1 cellular context compared by ENCODE assay signal in the genomic region with DNA sequence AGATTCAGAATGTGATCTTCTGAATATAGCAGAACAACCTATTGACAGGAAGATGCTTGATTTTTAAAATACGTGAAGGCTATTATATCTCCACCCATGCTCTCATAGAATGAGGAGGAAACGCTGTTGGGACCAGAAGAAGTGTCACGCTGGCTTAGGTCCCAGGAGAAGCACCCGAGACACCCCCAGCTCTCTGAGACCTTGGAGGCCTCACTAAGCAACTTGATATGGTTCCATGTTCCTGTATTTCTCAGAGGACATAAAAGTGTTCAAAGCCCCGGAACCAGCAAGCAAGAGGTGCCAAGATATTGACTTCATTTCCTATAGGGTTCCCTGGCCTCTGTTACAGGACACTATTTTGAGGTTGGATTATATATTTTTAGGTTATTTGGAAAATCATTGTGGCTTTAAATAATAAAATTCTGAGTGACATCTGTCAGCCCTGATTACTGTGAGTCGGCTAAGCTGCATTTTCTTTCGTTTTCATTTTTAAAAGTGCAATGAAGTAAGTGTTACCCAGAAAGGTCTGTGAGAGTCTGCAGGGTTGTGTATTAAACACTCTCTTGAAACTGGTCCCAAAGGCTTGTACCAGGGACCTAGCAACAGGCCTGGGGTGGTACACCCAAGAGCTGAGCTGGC.
TF ChIP-seq lines count a peak whose summit lies in the region.

No MANE protein-coding gene starts in this region.

TF ChIP-seq in GM12878, 131 proteins besides CTCF, POLR2A, EP300 and RAD21 (continued from another document):
- TF ChIP-seq, protein P1, sequence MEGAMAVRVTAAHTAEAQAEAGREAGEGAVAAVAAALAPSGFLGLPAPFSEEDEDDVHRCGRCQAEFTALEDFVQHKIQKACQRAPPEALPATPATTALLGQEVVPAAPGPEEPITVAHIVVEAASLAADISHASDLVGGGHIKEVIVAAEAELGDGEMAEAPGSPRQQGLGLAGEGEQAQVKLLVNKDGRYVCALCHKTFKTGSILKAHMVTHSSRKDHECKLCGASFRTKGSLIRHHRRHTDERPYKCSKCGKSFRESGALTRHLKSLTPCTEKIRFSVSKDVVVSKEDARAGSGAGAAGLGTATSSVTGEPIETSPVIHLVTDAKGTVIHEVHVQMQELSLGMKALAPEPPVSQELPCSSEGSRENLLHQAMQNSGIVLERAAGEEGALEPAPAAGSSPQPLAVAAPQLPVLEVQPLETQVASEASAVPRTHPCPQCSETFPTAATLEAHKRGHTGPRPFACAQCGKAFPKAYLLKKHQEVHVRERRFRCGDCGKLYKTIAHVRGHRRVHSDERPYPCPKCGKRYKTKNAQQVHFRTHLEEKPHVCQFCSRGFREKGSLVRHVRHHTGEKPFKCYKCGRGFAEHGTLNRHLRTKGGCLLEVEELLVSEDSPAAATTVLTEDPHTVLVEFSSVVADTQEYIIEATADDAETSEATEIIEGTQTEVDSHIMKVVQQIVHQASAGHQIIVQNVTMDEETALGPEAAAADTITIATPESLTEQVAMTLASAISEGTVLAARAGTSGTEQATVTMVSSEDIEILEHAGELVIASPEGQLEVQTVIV (IDR thresholded peaks at IDR 0.05; ENCODE audit: borderline replicate concordance, partially characterized antibody), result no peak
- no peak for TF ChIP-seq ZNF24 (IDR thresholded peaks at IDR 0.05)
- TF ChIP-seq POLR2AphosphoS5 (IDR thresholded peaks at IDR 0.05; ENCODE audit: low read length), result no peak
- TF ChIP-seq CBFB (IDR thresholded peaks at IDR 0.05; ENCODE audit: low read depth), result no peak
- TF ChIP-seq SIX5 (IDR thresholded peaks at IDR 0.05; ENCODE audit: low read depth, low read length, severe bottlenecking), result no peak
- TF ChIP-seq ZNF217 (IDR thresholded peaks at IDR 0.05), result no peak
- peak; percentile 95 for TF ChIP-seq PKNOX1 (IDR thresholded peaks at IDR 0.05)
- no peak for TF ChIP-seq IKZF1 (conservative IDR thresholded peaks at IDR 0.05)
- no peak for TF ChIP-seq HDAC6 (IDR thresholded peaks at IDR 0.05; ENCODE audit: unreplicated experiment)
- peak; percentile 51; the same call in 1 of the 2 replicates for TF ChIP-seq RAD51 (IDR thresholded peaks at IDR 0.05)
- no peak for TF ChIP-seq ZSCAN29 (IDR thresholded peaks at IDR 0.05)
- 0 out of 2 replicates have a peak, but pooled peaks have one; percentile 3 for TF ChIP-seq NBN (IDR thresholded peaks at IDR 0.05)
- TF ChIP-seq MEF2B (IDR thresholded peaks at IDR 0.05; ENCODE audit: partially characterized antibody, poor library complexity, severe bottlenecking), result peak; percentile 74
- TF ChIP-seq ZNF687 (IDR thresholded peaks at IDR 0.05), result peak; percentile 85
- no peak for TF ChIP-seq MEF2A (IDR thresholded peaks at IDR 0.05; ENCODE audit: insufficient read depth, low read depth, low read length)
- no peak; the same call in 1 of the 2 replicates for TF ChIP-seq MTA2 (IDR thresholded peaks at IDR 0.05; ENCODE audit: low read depth)
- no peak for TF ChIP-seq SMARCA5 (IDR thresholded peaks at IDR 0.05)
- TF ChIP-seq TCF7 (IDR thresholded peaks at IDR 0.05; ENCODE audit: borderline replicate concordance), result no peak
- TF ChIP-seq, protein P2, sequence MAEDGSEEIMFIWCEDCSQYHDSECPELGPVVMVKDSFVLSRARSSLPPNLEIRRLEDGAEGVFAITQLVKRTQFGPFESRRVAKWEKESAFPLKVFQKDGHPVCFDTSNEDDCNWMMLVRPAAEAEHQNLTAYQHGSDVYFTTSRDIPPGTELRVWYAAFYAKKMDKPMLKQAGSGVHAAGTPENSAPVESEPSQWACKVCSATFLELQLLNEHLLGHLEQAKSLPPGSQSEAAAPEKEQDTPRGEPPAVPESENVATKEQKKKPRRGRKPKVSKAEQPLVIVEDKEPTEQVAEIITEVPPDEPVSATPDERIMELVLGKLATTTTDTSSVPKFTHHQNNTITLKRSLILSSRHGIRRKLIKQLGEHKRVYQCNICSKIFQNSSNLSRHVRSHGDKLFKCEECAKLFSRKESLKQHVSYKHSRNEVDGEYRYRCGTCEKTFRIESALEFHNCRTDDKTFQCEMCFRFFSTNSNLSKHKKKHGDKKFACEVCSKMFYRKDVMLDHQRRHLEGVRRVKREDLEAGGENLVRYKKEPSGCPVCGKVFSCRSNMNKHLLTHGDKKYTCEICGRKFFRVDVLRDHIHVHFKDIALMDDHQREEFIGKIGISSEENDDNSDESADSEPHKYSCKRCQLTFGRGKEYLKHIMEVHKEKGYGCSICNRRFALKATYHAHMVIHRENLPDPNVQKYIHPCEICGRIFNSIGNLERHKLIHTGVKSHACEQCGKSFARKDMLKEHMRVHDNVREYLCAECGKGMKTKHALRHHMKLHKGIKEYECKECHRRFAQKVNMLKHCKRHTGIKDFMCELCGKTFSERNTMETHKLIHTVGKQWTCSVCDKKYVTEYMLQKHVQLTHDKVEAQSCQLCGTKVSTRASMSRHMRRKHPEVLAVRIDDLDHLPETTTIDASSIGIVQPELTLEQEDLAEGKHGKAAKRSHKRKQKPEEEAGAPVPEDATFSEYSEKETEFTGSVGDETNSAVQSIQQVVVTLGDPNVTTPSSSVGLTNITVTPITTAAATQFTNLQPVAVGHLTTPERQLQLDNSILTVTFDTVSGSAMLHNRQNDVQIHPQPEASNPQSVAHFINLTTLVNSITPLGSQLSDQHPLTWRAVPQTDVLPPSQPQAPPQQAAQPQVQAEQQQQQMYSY (CRISPR knock-in tag; IDR thresholded peaks at IDR 0.05), result no peak
- TF ChIP-seq KAT2A (conservative IDR thresholded peaks at IDR 0.05; ENCODE audit: control insufficient read depth, low read depth, low read length), result no peak
- TF ChIP-seq SRF (IDR thresholded peaks at IDR 0.05; ENCODE audit: low read depth in 2 of 2, low read length in 2 of 2), result no peak
- 0 out of 2 replicates have a peak, but pooled peaks have one; percentile 44 for TF ChIP-seq LARP7 (IDR thresholded peaks at IDR 0.05)
- TF ChIP-seq FOS (IDR thresholded peaks at IDR 0.05; ENCODE audit: borderline replicate concordance, extremely low read depth, insufficient read length), result no peak
- 0 out of 2 replicates have a peak, but pooled peaks have one; percentile 23 for TF ChIP-seq TAF1 (IDR thresholded peaks at IDR 0.05; ENCODE audit: borderline replicate concordance, low read depth, low read length)
- TF ChIP-seq SPI1 (IDR thresholded peaks at IDR 0.05; ENCODE audit: borderline replicate concordance, insufficient read depth, low read depth, low read length), result no peak
- no peak for TF ChIP-seq IRF4 (IDR thresholded peaks at IDR 0.05; ENCODE audit: low read depth, low read length)
- TF ChIP-seq, protein P3, sequence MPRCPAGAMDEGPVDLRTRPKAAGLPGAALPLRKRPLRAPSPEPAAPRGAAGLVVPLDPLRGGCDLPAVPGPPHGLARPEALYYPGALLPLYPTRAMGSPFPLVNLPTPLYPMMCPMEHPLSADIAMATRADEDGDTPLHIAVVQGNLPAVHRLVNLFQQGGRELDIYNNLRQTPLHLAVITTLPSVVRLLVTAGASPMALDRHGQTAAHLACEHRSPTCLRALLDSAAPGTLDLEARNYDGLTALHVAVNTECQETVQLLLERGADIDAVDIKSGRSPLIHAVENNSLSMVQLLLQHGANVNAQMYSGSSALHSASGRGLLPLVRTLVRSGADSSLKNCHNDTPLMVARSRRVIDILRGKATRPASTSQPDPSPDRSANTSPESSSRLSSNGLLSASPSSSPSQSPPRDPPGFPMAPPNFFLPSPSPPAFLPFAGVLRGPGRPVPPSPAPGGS (IDR thresholded peaks at IDR 0.05; ENCODE audit: borderline replicate concordance, insufficient read depth, low read depth, low read length, poor library complexity, severe bottlenecking), result no peak
- no peak for TF ChIP-seq RBBP5 (conservative IDR thresholded peaks at IDR 0.05)
- no peak for TF ChIP-seq ESRRA (IDR thresholded peaks at IDR 0.05; ENCODE audit: low read length)
- TF ChIP-seq ATF7 (IDR thresholded peaks at IDR 0.05; ENCODE audit: low read depth), result peak; percentile 83
- no peak for TF ChIP-seq RCOR1 (conservative IDR thresholded peaks at IDR 0.05; ENCODE audit: low read depth, low read length)
- 0 out of 2 replicates have a peak, but pooled peaks have one; percentile 11 for TF ChIP-seq RELB (IDR thresholded peaks at IDR 0.05; ENCODE audit: low read depth)
- no peak for TF ChIP-seq CHD4 (IDR thresholded peaks at IDR 0.05)
